Comparison of ENCODE assay signal across 1 cellular context in the genomic region with DNA sequence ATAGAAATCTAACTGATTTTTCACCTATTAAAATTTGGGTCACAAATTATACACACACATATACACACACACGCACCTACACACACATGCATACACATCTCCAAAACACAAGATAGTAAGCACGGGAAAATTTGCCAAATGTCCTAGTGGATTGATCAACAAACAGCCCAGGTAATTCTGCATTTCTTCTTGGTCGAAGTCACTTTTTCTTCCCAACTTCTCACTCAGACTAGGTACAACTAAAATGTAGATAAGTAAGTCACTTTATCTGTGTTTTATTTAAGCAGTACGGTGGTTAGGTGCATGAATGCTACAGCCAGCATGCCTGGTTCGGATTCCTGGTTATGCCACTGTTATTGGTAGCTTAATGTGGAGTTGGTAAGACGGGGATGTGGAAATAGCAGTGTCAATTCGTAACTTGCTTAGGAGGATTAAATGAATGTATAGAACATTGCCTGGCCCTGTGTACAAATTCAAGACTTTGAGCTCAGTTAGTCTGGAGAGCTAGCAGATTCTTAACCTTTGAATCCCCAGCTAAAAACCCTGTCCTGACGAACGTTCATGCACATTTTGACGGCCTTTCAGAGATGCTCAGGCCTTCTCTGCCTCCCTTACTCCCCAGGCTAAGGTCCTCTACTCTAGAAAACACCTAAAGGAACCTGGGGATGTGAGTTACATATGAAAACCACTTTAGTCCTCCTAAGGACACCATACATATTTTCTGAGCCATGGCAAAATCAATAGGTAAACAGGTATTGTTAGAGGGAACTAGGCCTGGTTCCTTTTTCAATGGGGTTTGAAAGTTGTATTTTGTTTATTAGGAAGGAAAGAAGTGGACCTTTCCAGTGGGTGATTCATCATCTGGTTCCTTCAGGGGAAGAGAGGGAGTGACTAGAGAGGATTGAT.
TF ChIP-seq lines count a peak whose summit lies in the region.

No MANE protein-coding gene starts in this region.

TF ChIP-seq in endothelial cell of umbilical vein, 7 proteins besides CTCF, POLR2A, EP300 and RAD21:
- TF ChIP-seq, protein P1, sequence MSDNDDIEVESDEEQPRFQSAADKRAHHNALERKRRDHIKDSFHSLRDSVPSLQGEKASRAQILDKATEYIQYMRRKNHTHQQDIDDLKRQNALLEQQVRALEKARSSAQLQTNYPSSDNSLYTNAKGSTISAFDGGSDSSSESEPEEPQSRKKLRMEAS (IDR thresholded peaks at IDR 0.05; ENCODE audit: insufficient read depth, insufficient read length), result no peak
